17 cellular contexts compared by ENCODE assay signal in genomic region chr10:46171661-46172060, GRCh38.
A peak's percentile ranks its signal among the peaks of the same experiment; 100 is the strongest.
DNase-seq lines count a peak whose midpoint lies in the region; ATAC-seq, FAIRE-seq and TF ChIP-seq lines count a peak whose summit lies in the region.
"Had no signal": no experiment of that assay in that cellular context is flagged by ENCODE, and none has a peak within 500 bp of the region (broad histone marks: within the 10 kb centered on the region; RNA-seq: fewer than 3 reads in every experiment).

No MANE protein-coding gene starts in this region.

- H3K27ac ChIP-seq in small intestine (ENCODE audit: low read depth in 1 of 2, low read length in 1 of 2), result no peak overlapping the region
- H3K27ac ChIP-seq: C4-2B had no signal

- no peak overlapping the region for H3K4me3 Mint-ChIP-seq in activated CD8-positive, alpha-beta T cell treated with anti-CD3 and anti-CD28 coated beads for 36 hours
- H3K4me3 Mint-ChIP-seq: B cell; CD4-positive, alpha-beta memory T cell; GM23338 had no signal

- CTCF ChIA-PET in HEK293T (lab: Yijun Ruan, JAX), result no interaction called here
- CTCF ChIA-PET in activated CD8-positive, alpha-beta T cell treated with anti-CD3 and anti-CD28 coated beads for 36 hours (lab: Charles Lee), result no interaction called here

- peak; percentile 3 for DNase-seq in HEK293T (ENCODE audit: extremely low spot score)
- peak; percentile 66 for DNase-seq in OCI-M1 (lab: John Stamatoyannopoulos, UW)
- no peak for DNase-seq in left colon
- DNase-seq in small intestine, result peak; percentile 56
- DNase-seq in activated CD8-positive, alpha-beta T cell treated with anti-CD3 and anti-CD28 coated beads for 36 hours, result no peak
- DNase-seq in activated naive CD4-positive, alpha-beta T cell (lab: John Stamatoyannopoulos, UW), result no peak
- DNase-seq: 8988T; ACHN; CD4-positive, alpha-beta memory T cell; DMS79; H7 had no signal

- peaks cover 9% of the 10 kb centered on the region for H3K9me3 Mint-ChIP-seq in activated CD8-positive, alpha-beta T cell treated with anti-CD3 and anti-CD28 coated beads for 36 hours
- H3K9me3 Mint-ChIP-seq: GM23338 had no signal

- intact Hi-C loops in left colon (cut with DNase I, micrococcal nuclease), result no loop called here
- intact Hi-C loops in activated CD8-positive, alpha-beta T cell treated with anti-CD3 and anti-CD28 coated beads for 36 hours (cut with micrococcal nuclease), result no loop called here

- no peak overlapping the region for H3K27ac Mint-ChIP-seq in activated CD8-positive, alpha-beta T cell treated with anti-CD3 and anti-CD28 coated beads for 36 hours
- H3K27ac Mint-ChIP-seq: B cell; CD4-positive, alpha-beta memory T cell; GM23338 had no signal

- no peaks in the 10 kb centered on the region for H3K9me3 ChIP-seq in small intestine (ENCODE audit: control insufficient read depth, low read depth)

- no peaks in the 10 kb centered on the region for H3K4me1 ChIP-seq in small intestine (ENCODE audit: control insufficient read depth in 2 of 2, insufficient read depth in 1 of 2, low read depth in 1 of 2, low read length in 1 of 2)

- H3K36me3 ChIP-seq in small intestine (ENCODE audit: control insufficient read depth in 2 of 2, insufficient read depth in 2 of 2, low read length in 2 of 2), result no peaks in the 10 kb centered on the region

- peak; percentile 100 for ATAC-seq in left colon
- ATAC-seq in activated CD8-positive, alpha-beta T cell treated with anti-CD3 and anti-CD28 coated beads for 36 hours, result no peak
- ATAC-seq in HG03565 (IDR thresholded peaks at IDR 0.05; ENCODE audit: unreplicated experiment), result no peak
- ATAC-seq: GM23338, HepG2 had no signal

- 14 to 41% (median 26%) methylated on average over 3 of the region's 3 CpGs for WGBS in small intestine, 3 donors

- H3K27me3 ChIP-seq in small intestine (ENCODE audit: control insufficient read depth in 2 of 2, insufficient read depth in 2 of 2, low read length in 2 of 2), result no peaks in the 10 kb centered on the region

- H3K36me3 Mint-ChIP-seq in activated CD8-positive, alpha-beta T cell treated with anti-CD3 and anti-CD28 coated beads for 36 hours (ENCODE audit: low read depth), result no peaks in the 10 kb centered on the region

- no peaks in the 10 kb centered on the region for H3K4me1 Mint-ChIP-seq in activated CD8-positive, alpha-beta T cell treated with anti-CD3 and anti-CD28 coated beads for 36 hours (ENCODE audit: low read depth)
- H3K4me1 Mint-ChIP-seq: B cell; CD4-positive, alpha-beta memory T cell had no signal

- POLR2A ChIA-PET in HEK293T (lab: Yijun Ruan, JAX), result no interaction called here
- POLR2A ChIA-PET in activated CD8-positive, alpha-beta T cell treated with anti-CD3 and anti-CD28 coated beads for 36 hours (lab: Charles Lee), result no interaction called here

- no peak for FAIRE-seq in small intestine (lab: Jason Lieb, UNC)
- FAIRE-seq: GM12891, HepG2 had no signal

- no peak for TF ChIP-seq CTCF in activated CD8-positive, alpha-beta T cell treated with anti-CD3 and anti-CD28 coated beads for 36 hours (IDR thresholded peaks at IDR 0.05)

- no peaks in the 10 kb centered on the region for H3K27me3 Mint-ChIP-seq in activated CD8-positive, alpha-beta T cell treated with anti-CD3 and anti-CD28 coated beads for 36 hours
- H3K27me3 Mint-ChIP-seq: CD4-positive, alpha-beta memory T cell had no signal

- peak overlapping the region in 1 of 2 donors; percentile 5 for H3K4me3 ChIP-seq in small intestine (ENCODE audit: low read depth in 1 of 2, low read length in 2 of 2)
- H3K4me3 ChIP-seq: GM23338 had no signal

TF ChIP-seq in HEK293T, 16 proteins besides CTCF, POLR2A, EP300 and RAD21:
- no peak for TF ChIP-seq ZNF384 (IDR thresholded peaks at IDR 0.05)
- no peak for TF ChIP-seq CTBP1 (IDR thresholded peaks at IDR 0.05; ENCODE audit: borderline replicate concordance)
- no peak for TF ChIP-seq ELF4 (IDR thresholded peaks at IDR 0.05)
- no peak for TF ChIP-seq FOXA1 (IDR thresholded peaks at IDR 0.05)
- TF ChIP-seq SP1 (IDR thresholded peaks at IDR 0.05), result no peak
- no peak for TF ChIP-seq LEF1 (IDR thresholded peaks at IDR 0.05; ENCODE audit: borderline replicate concordance)
- TF ChIP-seq BHLHE40 (IDR thresholded peaks at IDR 0.05; ENCODE audit: borderline replicate concordance), result no peak
- TF ChIP-seq, protein P1, sequence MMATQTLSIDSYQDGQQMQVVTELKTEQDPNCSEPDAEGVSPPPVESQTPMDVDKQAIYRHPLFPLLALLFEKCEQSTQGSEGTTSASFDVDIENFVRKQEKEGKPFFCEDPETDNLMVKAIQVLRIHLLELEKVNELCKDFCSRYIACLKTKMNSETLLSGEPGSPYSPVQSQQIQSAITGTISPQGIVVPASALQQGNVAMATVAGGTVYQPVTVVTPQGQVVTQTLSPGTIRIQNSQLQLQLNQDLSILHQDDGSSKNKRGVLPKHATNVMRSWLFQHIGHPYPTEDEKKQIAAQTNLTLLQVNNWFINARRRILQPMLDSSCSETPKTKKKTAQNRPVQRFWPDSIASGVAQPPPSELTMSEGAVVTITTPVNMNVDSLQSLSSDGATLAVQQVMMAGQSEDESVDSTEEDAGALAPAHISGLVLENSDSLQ (IDR thresholded peaks at IDR 0.05), result peak; percentile 79

Comparison
In these comparisons a context has a peak if more than half of its experiments do, and no peak if none do; other contexts are left out.
1. DNase-seq: peak in HEK293T (single experiment), OCI-M1 (single experiment) and small intestine (single experiment); none in left colon (0 of 2), activated CD8-positive, alpha-beta T cell treated with anti-CD3 and anti-CD28 coated beads for 36 hours (single experiment) and activated naive CD4-positive, alpha-beta T cell (0 of 4).